18 cellular contexts compared by ENCODE assay signal in the genomic region with DNA sequence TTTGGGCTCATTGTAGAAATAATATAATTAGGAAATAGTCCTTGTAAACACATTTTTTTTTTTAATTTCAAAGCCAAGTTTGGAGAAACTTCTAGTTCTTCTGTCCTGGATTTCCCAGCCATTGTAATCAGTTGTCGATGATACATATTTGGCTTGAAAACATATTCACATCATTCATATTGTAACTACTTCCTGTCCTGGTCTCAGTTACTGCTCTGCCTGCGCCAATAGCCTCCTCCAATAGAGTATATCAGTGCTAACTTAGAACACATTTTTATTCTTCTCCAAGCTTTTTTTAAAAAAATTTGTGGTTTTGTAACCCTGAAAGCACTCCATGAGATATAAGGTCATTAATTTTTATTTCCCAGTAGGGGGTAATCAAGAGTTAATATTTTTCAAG. TPM values are rescaled to one million over a fixed set of nuclear protein-coding genes. Genes with fewer than 3 reads are reported as not detected.
"Had no signal": no experiment of that assay in that cellular context is flagged by ENCODE, and none has a peak within 500 bp of the region (broad histone marks: within the 10 kb centered on the region; RNA-seq: fewer than 3 reads in every experiment).

No MANE protein-coding gene starts in this region.

- H3K36me3 ChIP-seq: gastroesophageal sphincter had no signal

- FAIRE-seq: bronchial epithelial cell, endometrium had no signal

- H3K9me3 ChIP-seq: gastroesophageal sphincter had no signal

- H3K27ac ChIP-seq: SK-N-MC had no signal

- H3K27me3 ChIP-seq: gastroesophageal sphincter had no signal

- ATAC-seq: esophagus mucosa; gastroesophageal sphincter; left lobe of liver; natural killer cell treated with Interleukin-12 subunit alpha and Interleukin-12 subunit beta and Interleukin-15 and Interleukin-18, amount 100 ng/mL, for 72 hours had no signal

- H3K4me3 ChIP-seq: gastroesophageal sphincter, SK-N-MC, smooth muscle cell had no signal

- DNase-seq: activated CD4-positive, alpha-beta T cell treated with anti-CD3 and anti-CD28 coated beads, Interleukin-2, amount 10 ng/mL, durations not matched to agents 24 days and 14 days; activated CD4-positive, CD25-positive, alpha-beta regulatory T cell; activated CD8-positive, alpha-beta memory T cell treated with anti-CD3 and anti-CD28 coated beads for 24 hours; activated naive CD8-positive, alpha-beta T cell treated with anti-CD3 and anti-CD28 coated beads, Interleukin-2, amount 10 ng/mL, durations not matched to agents 7 days and 5 days; islet precursor cell; nucleus accumbens; stimulated activated CD4-positive, alpha-beta T cell treated with anti-CD3 and anti-CD28 coated beads, Interleukin-4, amount 100 ng/mL, for 4 hours; stimulated activated CD8-positive, alpha-beta memory T cell treated with anti-CD3 and anti-CD28 coated beads, Interleukin-4, amount 100 ng/mL, for 48 hours; stimulated activated naive CD4-positive, alpha-beta T cell treated with Interleukin-2 at 50 U/mL for 16 hours had no signal

RNA-seq across cellular contexts. Expression of gene FMO2, which starts 46.1 kb away (rescaled TPM):
- total RNA-seq: activated CD4-positive, alpha-beta T cell treated with anti-CD3 and anti-CD28 coated beads, Interleukin-2, amount 10 ng/mL, durations not matched to agents 24 days and 14 days; activated naive CD8-positive, alpha-beta T cell treated with anti-CD3 and anti-CD28 coated beads, Interleukin-2, amount 10 ng/mL, durations not matched to agents 7 days and 5 days; activated T-helper 1 cell treated with anti-CD3 and anti-CD28 coated beads, Interleukin-12 subunit alpha, Interleukin-12 subunit beta, Interleukin-2, Interleukin-4 antibody, amounts not matched to agents 30 ng/mL and 10 ng/mL and 1 ng/mL, durations not matched to agents 14 hours and 24 hours and 36 hours; bronchial epithelial cell; natural killer cell treated with Interleukin-12 subunit alpha and Interleukin-12 subunit beta and Interleukin-15 and Interleukin-18, amount 100 ng/mL, for 72 hours; smooth muscle cell had no signal
- polyA plus RNA-seq: smooth muscle cell had no signal

RNA-seq across cellular contexts. Expression of gene FMO3, which starts 48.3 kb away (rescaled TPM):
- total RNA-seq: activated CD4-positive, alpha-beta T cell treated with anti-CD3 and anti-CD28 coated beads, Interleukin-2, amount 10 ng/mL, durations not matched to agents 24 days and 14 days; activated naive CD8-positive, alpha-beta T cell treated with anti-CD3 and anti-CD28 coated beads, Interleukin-2, amount 10 ng/mL, durations not matched to agents 7 days and 5 days; activated T-helper 1 cell treated with anti-CD3 and anti-CD28 coated beads, Interleukin-12 subunit alpha, Interleukin-12 subunit beta, Interleukin-2, Interleukin-4 antibody, amounts not matched to agents 30 ng/mL and 10 ng/mL and 1 ng/mL, durations not matched to agents 14 hours and 24 hours and 36 hours; bronchial epithelial cell; natural killer cell treated with Interleukin-12 subunit alpha and Interleukin-12 subunit beta and Interleukin-15 and Interleukin-18, amount 100 ng/mL, for 72 hours; smooth muscle cell had no signal
- polyA plus RNA-seq: smooth muscle cell had no signal
